ENCODE assay signal across 1 cellular context in genomic region chr3:70963412-70963811, GRCh38.
TF ChIP-seq lines count a peak whose summit lies in the region.

No MANE protein-coding gene starts in this region.

TF ChIP-seq in GM23338, 12 proteins besides CTCF, POLR2A, EP300 and RAD21 (continued from another document):
- TF ChIP-seq REST (IDR thresholded peaks at IDR 0.05; ENCODE audit: unreplicated experiment) (no peak), ZNF331 (CRISPR knock-in tag; IDR thresholded peaks at IDR 0.05; ENCODE audit: low read depth) (no peak), CREB1 (CRISPR knock-in tag; IDR thresholded peaks at IDR 0.05; ENCODE audit: low read depth) (no peak), POLR2AphosphoS5 (IDR thresholded peaks at IDR 0.05; ENCODE audit: low read depth) (no peak)
